Comparison of ENCODE assay signal across 11 cellular contexts in the genomic region with DNA sequence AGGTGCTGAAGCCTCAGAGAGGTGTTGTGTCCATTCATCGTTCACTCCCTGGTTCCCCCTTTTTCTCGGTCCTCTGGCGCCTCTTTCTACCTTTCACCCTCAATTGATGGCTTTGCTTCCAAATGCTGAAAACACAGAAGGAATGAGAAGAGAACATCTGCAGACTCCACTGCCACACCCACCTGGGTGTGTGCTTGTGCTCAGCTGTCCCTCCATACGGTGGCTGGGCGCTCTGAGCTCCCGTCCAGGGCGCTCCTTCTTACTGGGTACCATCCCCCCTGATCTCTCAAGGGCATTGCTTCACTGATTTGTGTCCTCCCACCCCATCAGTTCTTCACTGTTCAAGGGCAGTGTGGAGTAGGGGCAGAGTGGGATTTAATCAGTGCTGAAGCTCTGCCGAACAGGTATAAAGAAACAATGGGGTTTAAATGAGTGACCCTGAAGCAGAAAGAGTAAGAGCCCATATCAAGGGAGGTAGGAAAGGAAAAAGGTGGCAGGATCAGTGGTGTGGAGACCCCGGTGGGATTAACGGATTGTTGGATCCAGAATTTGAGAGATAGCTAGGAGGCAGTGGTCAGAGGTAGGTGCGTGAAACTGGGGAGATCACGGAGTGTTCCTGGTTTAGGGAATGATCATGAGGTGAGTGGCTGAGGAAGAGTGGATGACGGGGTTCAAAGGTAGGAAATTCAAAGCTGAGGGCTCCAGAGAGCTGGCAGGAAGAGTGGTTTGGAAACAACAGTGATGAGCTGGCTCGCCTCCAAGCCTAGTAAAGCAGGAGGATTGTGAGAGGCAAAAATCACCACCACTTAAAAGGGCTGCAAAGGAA. TPM values are rescaled to one million over a fixed set of nuclear protein-coding genes. Genes with fewer than 3 reads are reported as not detected.
DNase-seq lines count a peak whose midpoint lies in the region; ATAC-seq and TF ChIP-seq lines count a peak whose summit lies in the region.
"Had no signal": no experiment of that assay in that cellular context is flagged by ENCODE, and none has a peak within 500 bp of the region (broad histone marks: within the 10 kb centered on the region; RNA-seq: fewer than 3 reads in every experiment).

No MANE protein-coding gene starts in this region.

- DNase-seq in NCI-H510A treated with DMSO at 0.1 percent for 48 hours (lab: John Stamatoyannopoulos, UW) (peak; percentile 83), NCI-H510A (lab: John Stamatoyannopoulos, UW) (no peak), cardiac fibroblast (ENCODE audit: low read depth in 2 of 2) (peak; percentile 33 to 39), left colon (peak; percentile 56 to 81), ureter (ENCODE audit: low spot score) (peak; percentile 58), ecto neural progenitor cell (ENCODE audit: low spot score) (no peak), HFFc6 (no peak)
- DNase-seq in activated naive CD4-positive, alpha-beta T cell treated with anti-CD3 and anti-CD28 coated beads for 36 hours = no peak
- DNase-seq: activated CD4-positive, alpha-beta T cell treated with anti-CD3 and anti-CD28 coated beads, Interleukin-2, amount 10 ng/mL, durations not matched to agents 24 days and 14 days had no signal

- no peaks in the 10 kb centered on the region for H3K36me3 Mint-ChIP-seq in activated naive CD4-positive, alpha-beta T cell treated with anti-CD3 and anti-CD28 coated beads for 36 hours (ENCODE audit: low read depth)
- no peaks in the 10 kb centered on the region for H3K36me3 Mint-ChIP-seq in HFFc6 (ENCODE audit: low read depth)

- CTCF ChIA-PET in activated naive CD4-positive, alpha-beta T cell treated with anti-CD3 and anti-CD28 coated beads for 36 hours (lab: Charles Lee) = interaction anchor here (0.6 to 1.1 kb wide), 3 partner anchors 25 to 384 kb away, joined by 3 read pairs; a partner anchor contains a TSS

- no peak overlapping the region for H3K4me3 ChIP-seq in cardiac fibroblast (replicated peaks in 1 of 2; ENCODE audit: low read depth in 2 of 2, low read length in 2 of 2)
- H3K4me3 ChIP-seq: ascending aorta, K562 had no signal

- intact Hi-C loops in left colon (cut with DNase I, micrococcal nuclease) = no loop called here
- intact Hi-C loops in activated naive CD4-positive, alpha-beta T cell treated with anti-CD3 and anti-CD28 coated beads for 36 hours (cut with micrococcal nuclease) = no loop called here

- no peaks in the 10 kb centered on the region for H3K9me3 Mint-ChIP-seq in activated naive CD4-positive, alpha-beta T cell treated with anti-CD3 and anti-CD28 coated beads for 36 hours
- no peaks in the 10 kb centered on the region for H3K9me3 Mint-ChIP-seq in HFFc6
- H3K9me3 Mint-ChIP-seq: activated CD4-positive, alpha-beta T cell treated with anti-CD3 and anti-CD28 coated beads, Interleukin-2, amount 10 ng/mL, durations not matched to agents 24 days and 14 days had no signal

- H3K27ac Mint-ChIP-seq in activated naive CD4-positive, alpha-beta T cell treated with anti-CD3 and anti-CD28 coated beads for 36 hours = no peak overlapping the region
- H3K27ac Mint-ChIP-seq in HFFc6 = no peak overlapping the region
- H3K27ac Mint-ChIP-seq: activated CD4-positive, alpha-beta T cell treated with anti-CD3 and anti-CD28 coated beads, Interleukin-2, amount 10 ng/mL, durations not matched to agents 24 days and 14 days had no signal

- ATAC-seq in left colon = peak; percentile 83
- ATAC-seq: K562 had no signal

- H3K27me3 Mint-ChIP-seq in activated naive CD4-positive, alpha-beta T cell treated with anti-CD3 and anti-CD28 coated beads for 36 hours (ENCODE audit: low read depth) = no peaks in the 10 kb centered on the region
- H3K27me3 Mint-ChIP-seq in HFFc6 (ENCODE audit: insufficient read depth) = no peaks in the 10 kb centered on the region
- H3K27me3 Mint-ChIP-seq: activated CD4-positive, alpha-beta T cell treated with anti-CD3 and anti-CD28 coated beads, Interleukin-2, amount 10 ng/mL, durations not matched to agents 24 days and 14 days had no signal

- H3K4me1 Mint-ChIP-seq in activated naive CD4-positive, alpha-beta T cell treated with anti-CD3 and anti-CD28 coated beads for 36 hours (ENCODE audit: low read depth) = peaks cover 29% of the 10 kb centered on the region
- H3K4me1 Mint-ChIP-seq in HFFc6 (ENCODE audit: low read depth) = peaks cover 32% of the 10 kb centered on the region

- TF ChIP-seq CTCF in cardiac fibroblast (IDR thresholded peaks at IDR 0.05; ENCODE audit: low read depth, low read length) = no peak
- TF ChIP-seq CTCF in HFFc6 (IDR thresholded peaks at IDR 0.05) = no peak

- H3K4me3 Mint-ChIP-seq in activated naive CD4-positive, alpha-beta T cell treated with anti-CD3 and anti-CD28 coated beads for 36 hours = no peak overlapping the region
- no peak overlapping the region for H3K4me3 Mint-ChIP-seq in HFFc6
- H3K4me3 Mint-ChIP-seq: activated CD4-positive, alpha-beta T cell treated with anti-CD3 and anti-CD28 coated beads, Interleukin-2, amount 10 ng/mL, durations not matched to agents 24 days and 14 days had no signal

RNA-seq across cellular contexts. Expression of a gene that starts 40.8 kb away (rescaled TPM):
- 10 to 100 TPM; 40.0 to 44.7 TPM for total RNA-seq in left colon
- 115 TPM for total RNA-seq in ureter
- total RNA-seq in activated naive CD4-positive, alpha-beta T cell treated with anti-CD3 and anti-CD28 coated beads for 36 hours = 1 to 10 TPM; 8.2 to 8.4 TPM
- total RNA-seq in HFFc6 (2021; fragmentation: NEBNext Ultra II Directional; extraction: Animal tissue kit (Norgen Biotek cat#: 25700)) = 10 to 100 TPM; 10.3 to 16.9 (median 14.0) TPM

Comparison
In these comparisons a context has a peak if more than half of its experiments do, and no peak if none do; other contexts are left out.
1. DNase-seq: peak in NCI-H510A treated with DMSO at 0.1 percent for 48 hours (single experiment), cardiac fibroblast (2 of 2), left colon (2 of 2) and ureter (single experiment); none in NCI-H510A (single experiment), ecto neural progenitor cell (single experiment), activated naive CD4-positive, alpha-beta T cell treated with anti-CD3 and anti-CD28 coated beads for 36 hours (single experiment) and HFFc6 (single experiment).